ENCODE assay signal across 9 cellular contexts in the genomic region with DNA sequence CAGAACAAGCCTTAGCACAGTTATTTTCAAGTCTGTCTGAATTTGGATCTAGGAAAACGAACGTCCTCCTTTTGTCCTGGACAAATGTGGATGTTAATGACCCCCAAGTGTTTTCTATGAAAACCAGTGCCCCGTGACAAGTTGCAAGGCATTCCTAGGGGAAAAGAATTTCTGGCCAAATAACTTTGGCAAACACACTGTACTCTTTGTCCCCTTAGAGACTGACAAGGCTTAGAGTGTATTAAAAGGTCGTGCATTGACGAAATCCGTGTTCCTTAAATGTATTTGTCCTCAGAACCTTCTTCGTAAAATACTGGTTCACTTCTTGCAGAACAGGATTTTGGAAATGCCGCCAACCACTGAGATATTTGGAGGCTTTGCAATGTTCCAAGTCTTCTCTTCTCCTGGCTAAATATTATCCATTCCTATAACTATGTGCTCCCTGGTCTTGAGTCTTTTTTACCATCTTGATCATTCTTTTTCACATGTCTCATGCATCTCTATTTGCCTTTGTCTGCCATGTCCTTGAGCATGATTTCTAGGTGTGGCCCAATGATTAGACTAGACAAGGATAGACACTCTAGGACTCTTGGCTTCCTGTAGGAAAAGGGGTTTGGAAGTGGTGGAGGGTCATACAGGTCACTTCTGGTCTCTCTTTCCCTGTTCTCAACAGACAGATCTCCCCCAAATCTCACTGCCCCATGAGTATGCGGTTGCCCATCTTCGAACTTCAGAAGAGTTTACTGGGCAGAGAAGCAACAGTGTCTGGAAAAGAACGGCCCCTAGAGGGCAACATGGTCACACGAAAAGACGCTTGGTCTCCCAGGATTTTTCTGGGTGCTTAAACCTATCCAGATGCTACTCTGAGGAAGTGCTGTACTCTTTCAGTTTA.
DNase-seq lines count a peak whose midpoint lies in the region; ATAC-seq, FAIRE-seq and TF ChIP-seq lines count a peak whose summit lies in the region.
"Had no signal": no experiment of that assay in that cellular context is flagged by ENCODE, and none has a peak within 500 bp of the region (broad histone marks: within the 10 kb centered on the region; RNA-seq: fewer than 3 reads in every experiment).

No MANE protein-coding gene starts in this region.

- no peak overlapping the region for H3K9ac ChIP-seq in adipocyte (ENCODE audit: low read length)

- no peaks in the 10 kb centered on the region for H3K27me3 ChIP-seq in adipocyte (replicated peaks; ENCODE audit: control insufficient read depth, insufficient read depth, low read length)

- DNase-seq in D721Med (ENCODE audit: insufficient read length, low spot score): no peak
- DNase-seq in NOMO-1 treated with DMSO at 0.1 percent for 48 hours (lab: John Stamatoyannopoulos, UW; ENCODE audit: unreplicated experiment): peak; percentile 58
- DNase-seq in adipocyte (ENCODE audit: low read depth): peak; percentile 33
- DNase-seq in hippocampal formation (lab: John Stamatoyannopoulos, UW): peak; percentile 32 to 53
- DNase-seq in stimulated activated CD4-positive, alpha-beta T cell treated with anti-CD3 and anti-CD28 coated beads, Interleukin-15, amount 100 ng/mL, for 24 hours: peak; percentile 59
- DNase-seq in occipital lobe (lab: John Stamatoyannopoulos, UW): no peak

- H3K4me3 ChIP-seq in adipocyte (ENCODE audit: low read length): no peak overlapping the region

- H3K4me1 ChIP-seq in adipocyte (ENCODE audit: control insufficient read depth, insufficient read depth, low read length): peaks cover 15% of the 10 kb centered on the region

- peak; percentile 58 for FAIRE-seq in D721Med (lab: Jason Lieb, UNC)

- H3K36me3 ChIP-seq in adipocyte (ENCODE audit: control insufficient read depth, insufficient read depth, low read length, severe bottlenecking): no peaks in the 10 kb centered on the region

- ATAC-seq in GM19395 (IDR thresholded peaks at IDR 0.05; ENCODE audit: unreplicated experiment) (peak; percentile 90), HG03354 (IDR thresholded peaks at IDR 0.05; ENCODE audit: poor library complexity, severe bottlenecking, unreplicated experiment) (peak; percentile 89)
- ATAC-seq: T-cell had no signal

- TF ChIP-seq CTCF in D721Med (IDR thresholded peaks at IDR 0.05; ENCODE audit: insufficient read depth, missing control alignments): peak; percentile 55

- H3K9me3 ChIP-seq in adipocyte (ENCODE audit: control insufficient read depth, low read length): no peaks in the 10 kb centered on the region

Comparison
In these comparisons a context has a peak if more than half of its experiments do, and no peak if none do; other contexts are left out.
1. DNase-seq: peak in NOMO-1 treated with DMSO at 0.1 percent for 48 hours (single experiment), adipocyte (single experiment), hippocampal formation (2 of 2) and stimulated activated CD4-positive, alpha-beta T cell treated with anti-CD3 and anti-CD28 coated beads, Interleukin-15, amount 100 ng/mL, for 24 hours (single experiment); none in D721Med (single experiment) and occipital lobe (single experiment).